ENCODE assay signal across 8 cellular contexts in genomic region chr6:30717129-30717844, GRCh38. TPM values are rescaled to one million over a fixed set of nuclear protein-coding genes. Genes with fewer than 3 reads are reported as not detected.
DNase-seq lines count a peak whose midpoint lies in the region; ATAC-seq and TF ChIP-seq lines count a peak whose summit lies in the region.

Gene MDC1 (minus strand): TSS chr6:30717281. CDS start chr6:30715175, 2,106 bp downstream.

- H3K27ac ChIP-seq in temporal lobe (ENCODE audit: low read depth, low read length) = peak within 1 kb of the TSS; percentile 88

- ATAC-seq in HG02610 (IDR thresholded peaks at IDR 0.05; ENCODE audit: unreplicated experiment) = peak; percentile 74
- peak; percentile 81 to 83 for ATAC-seq in activated naive CD4-positive, alpha-beta T cell treated with anti-CD3 and anti-CD28 coated beads, Interleukin-2, amount 50 U/mL, for 72 hours

- peaks cover 69 to 70% of the 10 kb centered on the region in 2 donors for H3K36me3 Mint-ChIP-seq in activated naive CD4-positive, alpha-beta T cell treated with anti-CD3 and anti-CD28 coated beads, Interleukin-2, amount 50 U/mL, for 72 hours

- peak; percentile 94 for DNase-seq in GM10266 (ENCODE audit: extremely low spot score)
- peak; percentile 98 for DNase-seq in NCI-H1092 treated with DMSO at 0.1 percent for 48 hours (lab: John Stamatoyannopoulos, UW)
- DNase-seq in SKM-1 (lab: John Stamatoyannopoulos, UW; ENCODE audit: unreplicated experiment) = peak; percentile 99
- peak; percentile 97 to 100 for DNase-seq in activated naive CD4-positive, alpha-beta T cell treated with anti-CD3 and anti-CD28 coated beads, Interleukin-2, amount 50 U/mL, for 72 hours (ENCODE audit: low spot score in 2 of 2)
- peak; percentile 100 for DNase-seq in globus pallidus (ENCODE audit: low spot score)
- DNase-seq in occipital lobe (lab: John Stamatoyannopoulos, UW) = peak; percentile 100

- no peak for TF ChIP-seq CTCF in GM10266 (IDR thresholded peaks at IDR 0.05; ENCODE audit: control insufficient read depth, insufficient read depth, low read depth, missing control alignments)

- H3K9me3 Mint-ChIP-seq in activated naive CD4-positive, alpha-beta T cell treated with anti-CD3 and anti-CD28 coated beads, Interleukin-2, amount 50 U/mL, for 72 hours = peaks cover 0 to 3% of the 10 kb centered on the region in 2 donors

- peak within 1 kb of the TSS; percentile 94 to 99 for H3K27ac Mint-ChIP-seq in activated naive CD4-positive, alpha-beta T cell treated with anti-CD3 and anti-CD28 coated beads, Interleukin-2, amount 50 U/mL, for 72 hours

RNA-seq across cellular contexts. Expression of gene MDC1, which starts in this region (rescaled TPM):
- 100 to 1,000 TPM in 1 of 2 donors, 10 to 100 TPM in 1; 84.2 to 127 TPM for total RNA-seq in activated naive CD4-positive, alpha-beta T cell treated with anti-CD3 and anti-CD28 coated beads, Interleukin-2, amount 50 U/mL, for 72 hours
- total RNA-seq in occipital lobe (12.5 TPM), temporal lobe (7.9 TPM)

Comparison
In these comparisons a context has a peak if more than half of its experiments do, and no peak if none do; other contexts are left out.
1. Peak in every context shown above with its lines: DNase-seq, ATAC-seq and H3K27ac ChIP-seq.